Comparison of ENCODE assay signal across 8 cellular contexts in genomic region chr21:39385299-39386145, GRCh38. TPM values are rescaled to one million over a fixed set of nuclear protein-coding genes. Genes with fewer than 3 reads are reported as not detected.
DNase-seq lines count a peak whose midpoint lies in the region; ATAC-seq and TF ChIP-seq lines count a peak whose summit lies in the region.

No MANE protein-coding gene starts in this region.

- peak overlapping the region; percentile 29 for H3K4me3 Mint-ChIP-seq in central memory CD8-positive, alpha-beta T cell

- DNase-seq in Caki2 (ENCODE audit: low read depth) (peak; percentile 80), MG63 (peak; percentile 84), NCI-H2196 (lab: John Stamatoyannopoulos, UW; ENCODE audit: unreplicated experiment) (no peak), NK-92 (lab: John Stamatoyannopoulos, UW; ENCODE audit: unreplicated experiment) (no peak)
- DNase-seq in central memory CD8-positive, alpha-beta T cell (ENCODE audit: low spot score in 2 of 2) = peak in 1 of 2 donors; percentile 34
- DNase-seq in stimulated activated CD4-positive, alpha-beta T cell treated with anti-CD3 and anti-CD28 coated beads, Interleukin-4, amount 100 ng/mL, for 48 hours (ENCODE audit: low read depth in 2 of 2) = peak; percentile 57 to 63

- H3K4me1 ChIP-seq in liver (ENCODE audit: control insufficient read depth in 4 of 4, insufficient read depth in 4 of 4, low read length in 3 of 4) = peaks cover 4 to 33% (median 19%) of the 10 kb centered on the region in 4 donors

- peak; percentile 49 to 54 for ATAC-seq in activated CD4-positive, CD25-positive, alpha-beta regulatory T cell treated with anti-CD3 and anti-CD28 coated beads, Interleukin-2, amount 50 U/mL, for 24 hours
- no peak for ATAC-seq in central memory CD8-positive, alpha-beta T cell (replicated peaks; ENCODE audit: extremely low read depth, poor library complexity, severe bottlenecking)

- H3K27me3 ChIP-seq in MG63 (no peaks in the 10 kb centered on the region), liver (ENCODE audit: control insufficient read depth in 4 of 4, insufficient read depth in 4 of 4, low read length in 3 of 4) (no peaks in the 10 kb centered on the region)

- peaks cover 6% of the 10 kb centered on the region for H3K36me3 ChIP-seq in MG63
- H3K36me3 ChIP-seq in liver (ENCODE audit: control insufficient read depth in 4 of 4, insufficient read depth in 3 of 4, low read depth in 1 of 4, low read length in 3 of 4) = no peaks in the 10 kb centered on the region

- in situ Hi-C loops in Caki2 (cut with HindIII; ENCODE audit: low pct_unique_long_range_greater_than_20kb, low sequenced_read_pairs) = no loop called here

- H3K27me3 Mint-ChIP-seq in central memory CD8-positive, alpha-beta T cell = no peaks in the 10 kb centered on the region

- H3K9me3 Mint-ChIP-seq in central memory CD8-positive, alpha-beta T cell = no peaks in the 10 kb centered on the region

- H3K4me3 ChIP-seq in MG63 (peak overlapping the region; percentile 35), liver (ENCODE audit: low read depth in 1 of 3, low read length in 3 of 3) (peak overlapping the region; percentile 40 to 62 (median 44))

- no peak for TF ChIP-seq CTCF in liver (IDR thresholded peaks at IDR 0.05; ENCODE audit: low read depth, low read length, missing input control)

- H3K27ac ChIP-seq in liver (ENCODE audit: low read depth in 1 of 2, low read length in 2 of 2) = peak overlapping the region; percentile 86 to 91

- WGBS in liver = 57% methylated on average over 50 of the region's 50 CpGs

- peaks cover 18% of the 10 kb centered on the region for H3K36me3 Mint-ChIP-seq in central memory CD8-positive, alpha-beta T cell (ENCODE audit: insufficient read depth)

- TF ChIP-seq RAD21 in liver (IDR thresholded peaks at IDR 0.05) = no peak

- peak overlapping the region; percentile 29 for H3K27ac Mint-ChIP-seq in central memory CD8-positive, alpha-beta T cell (ENCODE audit: low read depth)

- H3K4me1 Mint-ChIP-seq in central memory CD8-positive, alpha-beta T cell = peaks cover 35% of the 10 kb centered on the region

- H3K9me3 ChIP-seq in MG63 = no peaks in the 10 kb centered on the region
- no peaks in the 10 kb centered on the region for H3K9me3 ChIP-seq in liver (ENCODE audit: control insufficient read depth in 4 of 4, low read length in 3 of 4)

- H3K9ac ChIP-seq in liver (ENCODE audit: low read depth in 1 of 2, low read length in 2 of 2) = peak overlapping the region; percentile 84 to 85

TF ChIP-seq in liver, 16 proteins besides CTCF, POLR2A, EP300 and RAD21:
- no peak for TF ChIP-seq FOXA2 (IDR thresholded peaks at IDR 0.05)
- peak; percentile 98 for TF ChIP-seq HNF4G (IDR thresholded peaks at IDR 0.05)
- TF ChIP-seq EGR1 (IDR thresholded peaks at IDR 0.05; ENCODE audit: low read depth in 2 of 2) = peak in 1 of 2 donors; percentile 47
- no peak for TF ChIP-seq NR2F2 (IDR thresholded peaks at IDR 0.05)
- no peak for TF ChIP-seq TAF1 (conservative IDR thresholded peaks at IDR 0.05)
- TF ChIP-seq, protein P1, sequence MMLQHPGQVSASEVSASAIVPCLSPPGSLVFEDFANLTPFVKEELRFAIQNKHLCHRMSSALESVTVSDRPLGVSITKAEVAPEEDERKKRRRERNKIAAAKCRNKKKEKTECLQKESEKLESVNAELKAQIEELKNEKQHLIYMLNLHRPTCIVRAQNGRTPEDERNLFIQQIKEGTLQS (IDR thresholded peaks at IDR 0.05) = no peak
- TF ChIP-seq JUND (IDR thresholded peaks at IDR 0.05) = peak in 1 of 2 donors; percentile 8
- TF ChIP-seq RXRA (IDR thresholded peaks at IDR 0.05) = peak; percentile 31 to 58
- peak; percentile 87 for TF ChIP-seq SP1 (IDR thresholded peaks at IDR 0.05)
- peak; percentile 97 to 99 for TF ChIP-seq HNF4A (conservative IDR thresholded peaks at IDR 0.05)
- TF ChIP-seq ZBTB33 (IDR thresholded peaks at IDR 0.05) = peak; percentile 66
- peak; percentile 72 for TF ChIP-seq YY1 (IDR thresholded peaks at IDR 0.05)

RNA-seq across cellular contexts. Expression of gene HMGN1, which starts 36.6 kb away (rescaled TPM):
- 412 and 479 TPM in 2 replicates for total RNA-seq in Caki2 (2014; rRNA removed; shearing (Covaris generic); ENCODE audit: low replicate concordance)
- total RNA-seq in MG63 (2014; rRNA removed; shearing (Covaris generic); ENCODE audit: low replicate concordance) = 474 and 726 TPM in 2 replicates
- 10 to 100 TPM; 34.6 to 92.3 TPM for total RNA-seq in liver
- polyA plus RNA-seq in liver = 10 to 100 TPM; 41.2 to 68.8 TPM

Comparison
In these comparisons a context has a peak if more than half of its experiments do, and no peak if none do; other contexts are left out.
1. DNase-seq: peak in Caki2 (single experiment), MG63 (single experiment) and stimulated activated CD4-positive, alpha-beta T cell treated with anti-CD3 and anti-CD28 coated beads, Interleukin-4, amount 100 ng/mL, for 48 hours (2 of 2); none in NCI-H2196 (single experiment) and NK-92 (single experiment).